8 cellular contexts compared by ENCODE assay signal in the genomic region with DNA sequence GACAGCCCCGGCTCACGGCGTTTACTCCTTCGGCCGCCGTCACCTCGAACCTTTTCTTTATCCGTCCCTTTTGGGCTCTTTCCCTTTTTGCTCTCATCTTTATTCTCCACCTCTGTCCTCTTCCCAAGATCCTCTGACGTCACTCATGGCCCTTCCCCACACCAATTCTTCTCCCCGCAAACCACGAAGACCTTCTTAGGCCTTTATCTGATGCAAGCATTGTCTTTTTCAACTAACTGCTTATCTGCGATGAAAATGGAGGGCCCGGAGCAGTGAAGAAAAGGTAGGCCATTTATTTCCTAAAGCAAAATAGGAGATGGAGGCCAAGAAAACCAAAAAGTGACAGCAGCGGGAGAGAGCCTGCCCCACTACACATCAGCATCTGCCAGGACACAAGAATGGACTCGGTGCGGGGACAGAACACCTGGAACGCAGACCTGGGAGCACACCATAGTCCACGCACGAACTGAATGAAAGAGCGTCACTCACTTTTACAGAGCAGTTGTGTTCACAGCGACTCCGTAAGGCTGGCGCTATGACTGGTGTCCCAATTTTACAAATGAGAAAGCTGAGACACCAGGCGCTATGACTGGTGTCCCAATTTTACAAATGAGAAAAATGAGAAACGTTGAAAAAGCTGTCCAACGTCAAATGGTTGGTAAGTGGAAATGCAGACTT. TPM values are rescaled to one million over a fixed set of nuclear protein-coding genes. Genes with fewer than 3 reads are reported as not detected.
A peak's percentile ranks its signal among the peaks of the same experiment; 100 is the strongest.
DNase-seq lines count a peak whose midpoint lies in the region; ATAC-seq, FAIRE-seq and TF ChIP-seq lines count a peak whose summit lies in the region.
"Had no signal": no experiment of that assay in that cellular context is flagged by ENCODE, and none has a peak within 500 bp of the region (broad histone marks: within the 10 kb centered on the region; RNA-seq: fewer than 3 reads in every experiment).

No MANE protein-coding gene starts in this region.

- DNase-seq in K562 (ENCODE audit: extremely low read depth in 1 of 4, low spot score in 3 of 4) (no peak), spleen (no peak), activated gamma-delta T cell treated with Interleukin-2 at 50 U/mL for 16 hours (no peak), COR-L47 (lab: John Stamatoyannopoulos, UW) (no peak)
- DNase-seq: NCI-H146 had no signal

- no peaks in the 10 kb centered on the region for H3K79me2 ChIP-seq in K562 (ENCODE audit: control insufficient read depth, insufficient read depth, low read length)

- H3K4me2 ChIP-seq in K562 (ENCODE audit: insufficient read depth, low read length) = no peak overlapping the region

- H3K36me3 ChIP-seq in K562 (ENCODE audit: control insufficient read depth, insufficient read depth, low read length) (no peaks in the 10 kb centered on the region), iPS-18a (ENCODE audit: control insufficient read depth, low read depth, low read length) (no peaks in the 10 kb centered on the region), spleen (no peaks in the 10 kb centered on the region)

- no peaks in the 10 kb centered on the region for H4K20me1 ChIP-seq in K562 (replicated peaks; ENCODE audit: control insufficient read depth, insufficient read depth, low read length)

- TF ChIP-seq POLR2A in K562 (conservative IDR thresholded peaks at IDR 0.05) = no peak
- TF ChIP-seq POLR2A in spleen (IDR thresholded peaks at IDR 0.05) = no peak

- H3K9me1 ChIP-seq in K562 (ENCODE audit: control insufficient read depth, insufficient read depth, low read length) = no peaks in the 10 kb centered on the region

- H3K27ac ChIP-seq in K562 (ENCODE audit: extremely low read depth, low read depth, low read length) (no peak overlapping the region), iPS-18a (ENCODE audit: low read length) (no peak overlapping the region), spleen (peak overlapping the region in 6 of 8 donors; percentile 51 to 71 (median 64))

- H3K4me3 ChIP-seq in K562 (no peak overlapping the region), iPS-18a (ENCODE audit: low read length) (peak overlapping the region; percentile 63), spleen (peak overlapping the region in 7 of 8 donors; percentile 9 to 63 (median 26))

- H3K4me1 ChIP-seq in K562 (replicated peaks in 1 of 2; ENCODE audit: control insufficient read depth in 2 of 2, insufficient read depth in 2 of 2, low read length in 2 of 2) (peaks cover 0 to 5% of the 10 kb centered on the region in 2 experiments; a peak in 1 of 5 replicates), iPS-18a (ENCODE audit: control insufficient read depth, low read depth, low read length) (no peaks in the 10 kb centered on the region), spleen (peaks cover 0 to 7% (median 0%) of the 10 kb centered on the region in 6 donors)

- H3K9me3 ChIP-seq in K562 (replicated peaks; ENCODE audit: control insufficient read depth, insufficient read depth, low read depth, low read length) (no peaks in the 10 kb centered on the region), iPS-18a (ENCODE audit: control insufficient read depth, low read depth, low read length) (no peaks in the 10 kb centered on the region), spleen (no peaks in the 10 kb centered on the region)

- TF ChIP-seq EP300 in K562 (IDR thresholded peaks at IDR 0.05; ENCODE audit: low read length) = no peak

- H2AFZ ChIP-seq in K562 (ENCODE audit: low read depth, low read length) = no peak overlapping the region

- 53% methylated on average over 26 of the region's 26 CpGs for WGBS in K562 (ENCODE audit: insufficient coverage, low coverage, missing lambda C conversion rate)
- WGBS in spleen, 5 donors = 50 to 65% (median 55%) methylated on average over 26 of the region's 26 CpGs

- CTCF ChIA-PET in K562 (lab: Yijun Ruan, JAX; ENCODE audit: low intra/inter-chr PET ratio) = no interaction called here

- ATAC-seq in HG02885 (IDR thresholded peaks at IDR 0.05; ENCODE audit: poor library complexity, unreplicated experiment) = peak; percentile 11
- no peak for ATAC-seq in K562
- no peak for ATAC-seq in GM18511 (IDR thresholded peaks at IDR 0.05; ENCODE audit: unreplicated experiment)

- intact Hi-C loops in K562 (cut with micrococcal nuclease) = no loop called here
- intact Hi-C loops in spleen (cut with DNase I; ENCODE audit: low total_unique reads) = no loop called here

- no peak overlapping the region for H3K9ac ChIP-seq in K562 (ENCODE audit: insufficient read depth in 1 of 2, low read depth in 2 of 2, low read length in 2 of 2)
- peak overlapping the region; percentile 38 for H3K9ac ChIP-seq in iPS-18a (ENCODE audit: low read length)

- POLR2A ChIA-PET in K562 (lab: Yijun Ruan, JAX) = interaction anchor here (0.7 kb wide), 1 partner anchor 1622 kb away, joined by 3 read pairs; no protein-coding TSS in a partner anchor

- H3K27me3 ChIP-seq in K562 (ENCODE audit: control insufficient read depth in 2 of 2, insufficient read depth in 2 of 2, low read length in 2 of 2) = peaks cover 2 to 13% of the 10 kb centered on the region in 2 experiments; a peak in 3 of 5 replicates
- H3K27me3 ChIP-seq in iPS-18a (ENCODE audit: control insufficient read depth, insufficient read depth, low read length) = peaks cover 11% of the 10 kb centered on the region
- H3K27me3 ChIP-seq in spleen (replicated peaks in 1 of 7) = peaks cover 0 to 22% (median 0%) of the 10 kb centered on the region in 7 donors

- no peak for TF ChIP-seq RAD21 in K562 (CRISPR knock-in tag; conservative IDR thresholded peaks at IDR 0.05 in 1 of 2, IDR thresholded peaks at IDR 0.05 in 1 of 2)

- BruUV-seq in K562 (replicated peaks; lab: Mats Ljungman, UMichigan) = no TSS peak

- FAIRE-seq in K562 (lab: Jason Lieb, UNC) = no peak

- TF ChIP-seq CTCF in K562 (IDR thresholded peaks at IDR 0.05 in 2 of 3, conservative IDR thresholded peaks at IDR 0.05 in 1 of 3; ENCODE audit: insufficient read depth in 2 of 3, low read depth in 1 of 3, low read length in 3 of 3) (no peak), spleen (IDR thresholded peaks at IDR 0.05 in 8 of 11, conservative IDR thresholded peaks at IDR 0.05 in 3 of 11) (no peak)

- in situ Hi-C loops in K562 (cut with MboI) = no loop called here

TF ChIP-seq in K562, 482 proteins besides CTCF, POLR2A, EP300 and RAD21:
- 0 out of 2 replicates have a peak, but pooled peaks have one; percentile 30 for TF ChIP-seq CEBPG (CRISPR knock-in tag; IDR thresholded peaks at IDR 0.05)
- TF ChIP-seq CEBPG (tag; conservative IDR thresholded peaks at IDR 0.05 in 1 of 2, IDR thresholded peaks at IDR 0.05 in 1 of 2) = no peak
- peak; percentile 41; the same call in 1 of the 2 replicates for TF ChIP-seq CREM (IDR thresholded peaks at IDR 0.05; ENCODE audit: low read depth)
- TF ChIP-seq ATF7 (IDR thresholded peaks at IDR 0.05) = peak; percentile 30; the same call in 1 of the 2 replicates
- no peak for TF ChIP-seq ZNF140 (CRISPR knock-in tag; IDR thresholded peaks at IDR 0.05)
- TF ChIP-seq BRD4 (IDR thresholded peaks at IDR 0.05) = no peak
- no peak for TF ChIP-seq ATF1 (CRISPR knock-in tag; IDR thresholded peaks at IDR 0.05)
- peak; percentile 33; the same call in 1 of the 2 replicates for TF ChIP-seq ATF1 (tag; IDR thresholded peaks at IDR 0.05)
- TF ChIP-seq, protein P1, sequence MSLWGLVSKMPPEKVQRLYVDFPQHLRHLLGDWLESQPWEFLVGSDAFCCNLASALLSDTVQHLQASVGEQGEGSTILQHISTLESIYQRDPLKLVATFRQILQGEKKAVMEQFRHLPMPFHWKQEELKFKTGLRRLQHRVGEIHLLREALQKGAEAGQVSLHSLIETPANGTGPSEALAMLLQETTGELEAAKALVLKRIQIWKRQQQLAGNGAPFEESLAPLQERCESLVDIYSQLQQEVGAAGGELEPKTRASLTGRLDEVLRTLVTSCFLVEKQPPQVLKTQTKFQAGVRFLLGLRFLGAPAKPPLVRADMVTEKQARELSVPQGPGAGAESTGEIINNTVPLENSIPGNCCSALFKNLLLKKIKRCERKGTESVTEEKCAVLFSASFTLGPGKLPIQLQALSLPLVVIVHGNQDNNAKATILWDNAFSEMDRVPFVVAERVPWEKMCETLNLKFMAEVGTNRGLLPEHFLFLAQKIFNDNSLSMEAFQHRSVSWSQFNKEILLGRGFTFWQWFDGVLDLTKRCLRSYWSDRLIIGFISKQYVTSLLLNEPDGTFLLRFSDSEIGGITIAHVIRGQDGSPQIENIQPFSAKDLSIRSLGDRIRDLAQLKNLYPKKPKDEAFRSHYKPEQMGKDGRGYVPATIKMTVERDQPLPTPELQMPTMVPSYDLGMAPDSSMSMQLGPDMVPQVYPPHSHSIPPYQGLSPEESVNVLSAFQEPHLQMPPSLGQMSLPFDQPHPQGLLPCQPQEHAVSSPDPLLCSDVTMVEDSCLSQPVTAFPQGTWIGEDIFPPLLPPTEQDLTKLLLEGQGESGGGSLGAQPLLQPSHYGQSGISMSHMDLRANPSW (CRISPR knock-in tag; IDR thresholded peaks at IDR 0.05) = no peak
- TF ChIP-seq MTA2 (IDR thresholded peaks at IDR 0.05; ENCODE audit: low read depth) = no peak
- TF ChIP-seq NR2F6 (CRISPR knock-in tag; IDR thresholded peaks at IDR 0.05) = no peak
- peak; percentile 55; the same call in 1 of the 2 replicates for TF ChIP-seq SOX6 (IDR thresholded peaks at IDR 0.05)

RNA-seq across cellular contexts. Expression of a gene that starts 45.3 kb away (rescaled TPM):
- total RNA-seq in K562 (2011; cell fraction: chromatin; rRNA removed; ENCODE audit: low replicate concordance) = 5.2 and 9.7 TPM in 2 replicates
- total RNA-seq in K562 (2011; cell fraction: nucleolus; rRNA removed) = 7.9 and 8.3 TPM in 2 replicates
- total RNA-seq in K562 (2011; cell fraction: nucleoplasm; rRNA removed) = 4.2 and 6.0 TPM in 2 replicates
- total RNA-seq in K562 (2014; rRNA removed) (17.8 and 19.8 TPM in 2 replicates), K562 (2014; rRNA removed; fragmentation: Illumina TruSeq; extraction: Trizol) (5.5 and 7.0 TPM in 2 replicates), K562 (2015; rRNA removed; fragmentation: Illumina TruSeq; extraction: Trizol) (9.0 and 10.6 TPM in 2 replicates), K562 (2021) (29.3 and 32.6 TPM in 2 replicates), spleen (10 to 100 TPM in 5 of 7 donors, 1 to 10 TPM in 2; 9.3 to 12.6 (median 10.5) TPM)
- polyA plus RNA-seq in K562 (2011; rRNA removed) (5.5 and 7.8 TPM in 2 replicates), K562 (2014; fragmentation: Illumina TruSeq; extraction: Trizol) (17.5 and 18.8 TPM in 2 replicates), K562 (2014; fragmentation: Nextera tagmentation; extraction: Ambion mirVana) (under 1 TPM; 0.11 to 0.13 TPM), K562 (2014; rRNA removed) (15.0 and 17.5 TPM in 2 replicates), spleen (1 to 10 TPM; 3.4 to 7.7 (median 4.3) TPM)
- 10.5 and 18.7 TPM in 2 replicates for polyA plus RNA-seq in K562 (2011; cell fraction: cytosol; rRNA removed)
- polyA plus RNA-seq in K562 (2011; cell fraction: nucleus; rRNA removed) = 5.7 and 8.6 TPM in 2 replicates
- 15.3 and 16.5 TPM in 2 replicates for polyA plus RNA-seq in K562 (2012)
- 7.3 and 9.3 TPM in 2 replicates for polyA minus RNA-seq in K562 (2011; rRNA and poly(A)+ RNA removed)
- polyA minus RNA-seq in K562 (2011; cell fraction: cytosol; rRNA and poly(A)+ RNA removed) = 12.0 and 21.2 TPM in 2 replicates
- 5.3 and 6.0 TPM in 2 replicates for polyA minus RNA-seq in K562 (2011; cell fraction: nucleus; rRNA and poly(A)+ RNA removed)

Comparison
In these comparisons a context has a peak if more than half of its experiments do, and no peak if none do; other contexts are left out.
1. H3K27ac ChIP-seq: peak in spleen (6 of 8); none in K562 (single experiment) and iPS-18a (single experiment).